3 cellular contexts compared by ENCODE assay signal in the genomic region with DNA sequence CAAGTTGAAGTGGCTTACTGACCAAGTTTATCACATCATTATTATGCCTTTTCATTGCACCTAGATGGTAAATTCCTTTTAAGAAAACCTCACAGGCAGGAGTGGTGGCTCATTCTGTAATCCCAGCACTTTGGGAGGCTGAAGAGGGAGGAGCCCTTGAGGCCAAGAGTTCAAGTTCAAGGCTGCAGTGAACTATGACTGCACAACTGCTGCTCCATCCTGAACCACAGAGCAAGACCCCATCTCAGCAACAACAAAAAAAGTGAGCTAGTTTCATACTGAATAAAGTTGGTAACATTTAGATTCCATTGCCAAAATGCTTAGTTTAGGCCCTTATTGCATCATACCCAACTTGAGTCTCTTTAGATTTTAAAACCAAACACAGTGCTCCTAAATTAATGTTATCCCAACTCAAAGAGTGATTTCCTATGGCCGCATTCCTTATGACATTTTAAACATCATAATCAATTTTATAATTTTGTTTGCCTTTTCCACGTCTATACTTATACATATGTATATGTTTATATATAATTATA.
TF ChIP-seq lines count a peak whose summit lies in the region.

No MANE protein-coding gene starts in this region.

TF ChIP-seq in HepG2, 621 proteins besides CTCF, POLR2A, EP300 and RAD21 (continues in another document):
- TF ChIP-seq ZNF33A (CRISPR knock-in tag; IDR thresholded peaks at IDR 0.05; ENCODE audit: borderline replicate concordance), result no peak
- peak; percentile 71; the same call in 1 of the 2 replicates for TF ChIP-seq CEBPB (IDR thresholded peaks at IDR 0.05; ENCODE audit: borderline replicate concordance, low read depth, low read length)
- peak; percentile 72; the same call in 1 of the 2 replicates for TF ChIP-seq RXRA (CRISPR knock-in tag; IDR thresholded peaks at IDR 0.05)
- 0 out of 2 replicates have a peak, but pooled peaks have one; percentile 16 for TF ChIP-seq ATF7 (IDR thresholded peaks at IDR 0.05)
- no peak for TF ChIP-seq ATF7 (CRISPR knock-in tag; IDR thresholded peaks at IDR 0.05)
- TF ChIP-seq RBM22 (optimal IDR thresholded peaks at IDR 0.05; ENCODE audit: low read length), result peak; percentile 62
- no peak for TF ChIP-seq ZSCAN20 (CRISPR knock-in tag; IDR thresholded peaks at IDR 0.05; ENCODE audit: borderline replicate concordance)
- TF ChIP-seq ZNF3 (CRISPR knock-in tag; IDR thresholded peaks at IDR 0.05), result peak; percentile 80
- peak; percentile 92 for TF ChIP-seq ZNF121 (CRISPR knock-in tag; IDR thresholded peaks at IDR 0.05)
- no peak for TF ChIP-seq ATF7-NPFF (CRISPR knock-in tag; IDR thresholded peaks at IDR 0.05; ENCODE audit: low read depth)
- peak; percentile 82 for TF ChIP-seq RARA (CRISPR knock-in tag; IDR thresholded peaks at IDR 0.05)
- peak; percentile 39 for TF ChIP-seq HNF4A (CRISPR knock-in tag; IDR thresholded peaks at IDR 0.05)
- TF ChIP-seq NR2F6 (IDR thresholded peaks at IDR 0.05), result peak; percentile 52
- peak; percentile 64; the same call in 1 of the 2 replicates for TF ChIP-seq NR2F6 (CRISPR knock-in tag; IDR thresholded peaks at IDR 0.05)
- TF ChIP-seq, protein P1, sequence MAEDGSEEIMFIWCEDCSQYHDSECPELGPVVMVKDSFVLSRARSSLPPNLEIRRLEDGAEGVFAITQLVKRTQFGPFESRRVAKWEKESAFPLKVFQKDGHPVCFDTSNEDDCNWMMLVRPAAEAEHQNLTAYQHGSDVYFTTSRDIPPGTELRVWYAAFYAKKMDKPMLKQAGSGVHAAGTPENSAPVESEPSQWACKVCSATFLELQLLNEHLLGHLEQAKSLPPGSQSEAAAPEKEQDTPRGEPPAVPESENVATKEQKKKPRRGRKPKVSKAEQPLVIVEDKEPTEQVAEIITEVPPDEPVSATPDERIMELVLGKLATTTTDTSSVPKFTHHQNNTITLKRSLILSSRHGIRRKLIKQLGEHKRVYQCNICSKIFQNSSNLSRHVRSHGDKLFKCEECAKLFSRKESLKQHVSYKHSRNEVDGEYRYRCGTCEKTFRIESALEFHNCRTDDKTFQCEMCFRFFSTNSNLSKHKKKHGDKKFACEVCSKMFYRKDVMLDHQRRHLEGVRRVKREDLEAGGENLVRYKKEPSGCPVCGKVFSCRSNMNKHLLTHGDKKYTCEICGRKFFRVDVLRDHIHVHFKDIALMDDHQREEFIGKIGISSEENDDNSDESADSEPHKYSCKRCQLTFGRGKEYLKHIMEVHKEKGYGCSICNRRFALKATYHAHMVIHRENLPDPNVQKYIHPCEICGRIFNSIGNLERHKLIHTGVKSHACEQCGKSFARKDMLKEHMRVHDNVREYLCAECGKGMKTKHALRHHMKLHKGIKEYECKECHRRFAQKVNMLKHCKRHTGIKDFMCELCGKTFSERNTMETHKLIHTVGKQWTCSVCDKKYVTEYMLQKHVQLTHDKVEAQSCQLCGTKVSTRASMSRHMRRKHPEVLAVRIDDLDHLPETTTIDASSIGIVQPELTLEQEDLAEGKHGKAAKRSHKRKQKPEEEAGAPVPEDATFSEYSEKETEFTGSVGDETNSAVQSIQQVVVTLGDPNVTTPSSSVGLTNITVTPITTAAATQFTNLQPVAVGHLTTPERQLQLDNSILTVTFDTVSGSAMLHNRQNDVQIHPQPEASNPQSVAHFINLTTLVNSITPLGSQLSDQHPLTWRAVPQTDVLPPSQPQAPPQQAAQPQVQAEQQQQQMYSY (CRISPR knock-in tag; IDR thresholded peaks at IDR 0.05), result no peak
- TF ChIP-seq, protein P2, sequence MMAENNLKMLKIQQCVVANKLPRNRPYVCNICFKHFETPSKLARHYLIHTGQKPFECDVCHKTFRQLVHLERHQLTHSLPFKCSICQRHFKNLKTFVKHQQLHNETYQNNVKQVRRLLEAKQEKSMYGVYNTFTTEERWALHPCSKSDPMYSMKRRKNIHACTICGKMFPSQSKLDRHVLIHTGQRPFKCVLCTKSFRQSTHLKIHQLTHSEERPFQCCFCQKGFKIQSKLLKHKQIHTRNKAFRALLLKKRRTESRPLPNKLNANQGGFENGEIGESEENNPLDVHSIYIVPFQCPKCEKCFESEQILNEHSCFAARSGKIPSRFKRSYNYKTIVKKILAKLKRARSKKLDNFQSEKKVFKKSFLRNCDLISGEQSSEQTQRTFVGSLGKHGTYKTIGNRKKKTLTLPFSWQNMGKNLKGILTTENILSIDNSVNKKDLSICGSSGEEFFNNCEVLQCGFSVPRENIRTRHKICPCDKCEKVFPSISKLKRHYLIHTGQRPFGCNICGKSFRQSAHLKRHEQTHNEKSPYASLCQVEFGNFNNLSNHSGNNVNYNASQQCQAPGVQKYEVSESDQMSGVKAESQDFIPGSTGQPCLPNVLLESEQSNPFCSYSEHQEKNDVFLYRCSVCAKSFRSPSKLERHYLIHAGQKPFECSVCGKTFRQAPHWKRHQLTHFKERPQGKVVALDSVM (CRISPR knock-in tag; IDR thresholded peaks at IDR 0.05), result peak; percentile 46; the same call in 1 of the 2 replicates

TF ChIP-seq in IMR-90, 13 proteins besides CTCF, POLR2A, EP300 and RAD21:
- TF ChIP-seq MAZ (IDR thresholded peaks at IDR 0.05; ENCODE audit: borderline replicate concordance, low read depth, low read length) (no peak), CEBPB (IDR thresholded peaks at IDR 0.05; ENCODE audit: low read depth, low read length) (peak; percentile 78)

TF ChIP-seq in H1, 55 proteins besides CTCF, POLR2A, EP300 and RAD21:
- TF ChIP-seq, protein P3, sequence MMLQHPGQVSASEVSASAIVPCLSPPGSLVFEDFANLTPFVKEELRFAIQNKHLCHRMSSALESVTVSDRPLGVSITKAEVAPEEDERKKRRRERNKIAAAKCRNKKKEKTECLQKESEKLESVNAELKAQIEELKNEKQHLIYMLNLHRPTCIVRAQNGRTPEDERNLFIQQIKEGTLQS (IDR thresholded peaks at IDR 0.05; ENCODE audit: insufficient read depth, low read depth, low read length), result no peak
- TF ChIP-seq CEBPB (IDR thresholded peaks at IDR 0.05; ENCODE audit: low read depth, low read length), result peak; percentile 64; the same call in 1 of the 2 replicates
